Comparison of ENCODE assay signal across 8 cellular contexts in genomic region chr1:37477198-37477931, GRCh38. TPM values are rescaled to one million over a fixed set of nuclear protein-coding genes. Genes with fewer than 3 reads are reported as not detected.
DNase-seq lines count a peak whose midpoint lies in the region; ATAC-seq lines count a peak whose summit lies in the region.

No MANE protein-coding gene starts in this region.

- H3K4me1 ChIP-seq in adipocyte (ENCODE audit: control insufficient read depth, insufficient read depth, low read length), result peaks cover 69% of the 10 kb centered on the region

- H3K9me3 Mint-ChIP-seq in immature natural killer cell, result peaks cover 0 to 3% (median 0%) of the 10 kb centered on the region in 6 donors

- H3K27me3 Mint-ChIP-seq in immature natural killer cell (ENCODE audit: low read depth in 3 of 3), result peaks cover 24 to 60% (median 27%) of the 10 kb centered on the region in 3 donors

- peak overlapping the region; percentile 98 to 99 (median 99) for H3K27ac Mint-ChIP-seq in immature natural killer cell

- no peaks in the 10 kb centered on the region for H3K27me3 ChIP-seq in adipocyte (replicated peaks; ENCODE audit: control insufficient read depth, insufficient read depth, low read length)

- peaks cover 44% of the 10 kb centered on the region for H3K36me3 ChIP-seq in adipocyte (ENCODE audit: control insufficient read depth, insufficient read depth, low read length, severe bottlenecking)

- peak; percentile 35 for ATAC-seq in HG03060 (IDR thresholded peaks at IDR 0.05; ENCODE audit: low read depth, unreplicated experiment)

- H3K36me3 Mint-ChIP-seq in immature natural killer cell, result peaks cover 2 to 28% (median 2%) of the 10 kb centered on the region in 3 donors

- no peaks in the 10 kb centered on the region for H3K9me3 ChIP-seq in adipocyte (ENCODE audit: control insufficient read depth, low read length)

- peak overlapping the region; percentile 93 for H3K4me3 ChIP-seq in adipocyte (ENCODE audit: low read length)

- peak; percentile 27 for DNase-seq in DMS153 (lab: John Stamatoyannopoulos, UW)
- DNase-seq in DMS153 treated with DMSO at 0.1 percent for 48 hours (lab: John Stamatoyannopoulos, UW; ENCODE audit: unreplicated experiment), result no peak
- DNase-seq in SW480 (ENCODE audit: low spot score), result peak; percentile 30
- DNase-seq in adipocyte (ENCODE audit: low read depth), result peak; percentile 45
- DNase-seq in immature natural killer cell, result peak; percentile 80 to 86 (median 80)
- peak; percentile 67 to 80 for DNase-seq in stimulated activated CD4-positive, alpha-beta T cell treated with anti-CD3 and anti-CD28 coated beads, Interleukin-1b, Interleukin-23, amount 100 ng/mL, for 1 hour (ENCODE audit: low read depth in 2 of 2)
- no peak for DNase-seq in SHP77 (lab: John Stamatoyannopoulos, UW)

- H3K9ac ChIP-seq in adipocyte (ENCODE audit: low read length), result peak overlapping the region; percentile 94

- H3K4me1 Mint-ChIP-seq in immature natural killer cell, result peaks cover 75 to 85% of the 10 kb centered on the region in 2 donors

- peak overlapping the region; percentile 94 to 98 (median 95) for H3K4me3 Mint-ChIP-seq in immature natural killer cell

RNA-seq across cellular contexts. Expression of gene ZC3H12A, which starts 3.0 kb away (rescaled TPM):
- polyA plus RNA-seq in immature natural killer cell, result 10 to 100 TPM in 2 of 3 donors, 1 to 10 TPM in 1; 9.6 to 14.6 (median 13.1) TPM

RNA-seq across cellular contexts. Expression of gene MEAF6, which starts 37.2 kb away (rescaled TPM):
- polyA plus RNA-seq in immature natural killer cell, result 100 to 1,000 TPM; 147 to 185 (median 181) TPM

Comparison
In these comparisons a context has a peak if more than half of its experiments do, and no peak if none do; other contexts are left out.
1. DNase-seq: peak in DMS153 (single experiment), SW480 (single experiment), adipocyte (single experiment), immature natural killer cell (3 of 3) and stimulated activated CD4-positive, alpha-beta T cell treated with anti-CD3 and anti-CD28 coated beads, Interleukin-1b, Interleukin-23, amount 100 ng/mL, for 1 hour (2 of 2); none in DMS153 treated with DMSO at 0.1 percent for 48 hours (single experiment) and SHP77 (0 of 2).